ENCODE assay signal across 8 cellular contexts in genomic region chr3:49802719-49803463, GRCh38. TPM values are rescaled to one million over a fixed set of nuclear protein-coding genes. Genes with fewer than 3 reads are reported as not detected.
DNase-seq lines count a peak whose midpoint lies in the region; ATAC-seq and TF ChIP-seq lines count a peak whose summit lies in the region.

Gene INKA1, plus strand, starts transcription at chr3:49803261. Its CDS starts 132 bp downstream, at chr3:49803393.

- TF ChIP-seq POLR2A in testis (IDR thresholded peaks at IDR 0.05) = no peak

- ATAC-seq in GM21825 (IDR thresholded peaks at IDR 0.05; ENCODE audit: unreplicated experiment) (peak; percentile 48), omental fat pad (ENCODE audit: low FRiP score) (peak; percentile 92)

- no peaks in the 10 kb centered on the region for H3K9me3 ChIP-seq in testis

- peak within 1 kb of the TSS; percentile 80 to 83 for H3K27ac ChIP-seq in testis

- peak; percentile 88 for DNase-seq in ELR (ENCODE audit: low read depth)
- DNase-seq in LHCN-M2 (ENCODE audit: low read depth) = peak; percentile 73
- DNase-seq in SK-MEL-5 (ENCODE audit: low read depth, low spot score) = peak; percentile 83
- DNase-seq in activated naive CD4-positive, alpha-beta T cell treated with anti-CD3 and anti-CD28 coated beads, Interleukin-2, amount 50 U/mL, for 16 hours = peak; percentile 89
- no peak for DNase-seq in glomerular endothelial cell (ENCODE audit: extremely low read depth, low read depth, low spot score)
- peak; percentile 64 for DNase-seq in omental fat pad (ENCODE audit: low spot score)
- DNase-seq in testis = peak; percentile 93

- 1% methylated on average over 39 of the region's 71 CpGs; no CpG with 5 or more reads in 1 of the 2 donors for WGBS in testis, 2 donors

- intact Hi-C loops in testis (cut with DNase I; ENCODE audit: low total_unique reads) = loop anchor here (5.0 kb wide), 1 partner anchor 34 kb away; no protein-coding TSS in a partner anchor

- peaks cover 33% of the 10 kb centered on the region for H3K4me1 ChIP-seq in testis

- peak within 1 kb of the TSS; percentile 90 to 92 for H3K4me3 ChIP-seq in testis

- no peaks in the 10 kb centered on the region for H3K36me3 ChIP-seq in testis (ENCODE audit: low read depth, missing control alignments)

- in situ Hi-C loops in SK-MEL-5 (cut with HindIII; ENCODE audit: low pct_unique_long_range_greater_than_20kb, low sequenced_read_pairs) = no loop called here

- H3K27me3 ChIP-seq in testis = no peaks in the 10 kb centered on the region

- peak in 1 of 3 donors; percentile 25 for TF ChIP-seq CTCF in omental fat pad (IDR thresholded peaks at IDR 0.05)
- peak in 2 of 3 experiments; percentile 65 to 91 for TF ChIP-seq CTCF in testis (IDR thresholded peaks at IDR 0.05)

RNA-seq across cellular contexts. Expression of gene INKA1, which starts in this region (rescaled TPM):
- total RNA-seq in LHCN-M2 (2014; rRNA removed) (3.9 and 4.7 TPM in 2 replicates), glomerular endothelial cell (29.6 and 29.8 TPM in 2 replicates), omental fat pad (1 to 10 TPM in 2 of 4 donors, under 1 TPM in 2; 0.74 to 9.9 (median 2.4) TPM), testis (1 to 10 TPM; 5.1 to 6.3 TPM)
- 7.2 TPM for polyA plus RNA-seq in LHCN-M2 (2012)
- total RNA-seq in SK-MEL-5 (2014; rRNA removed; shearing (Covaris generic)) = 3.4 and 6.9 TPM in 2 replicates
- polyA plus RNA-seq in SK-MEL-5 (2015; cell fraction: cytosol; rRNA removed) = 2.0 and 4.3 TPM in 2 replicates
- polyA plus RNA-seq in SK-MEL-5 (2015; cell fraction: nucleus; rRNA removed) = 1.8 and 2.8 TPM in 2 replicates
- polyA plus RNA-seq in testis (ENCODE audit: insufficient read depth, low read depth, low replicate concordance) = 4.0 TPM
